In genomic region chr1:186838380-186839076, GRCh38 we compare ENCODE assay signal across 20 cellular contexts. TPM values are rescaled to one million over a fixed set of nuclear protein-coding genes. Genes with fewer than 3 reads are reported as not detected.
DNase-seq lines count a peak whose midpoint lies in the region; ATAC-seq and TF ChIP-seq lines count a peak whose summit lies in the region.
"Had no signal": no experiment of that assay in that cellular context is flagged by ENCODE, and none has a peak within 500 bp of the region (broad histone marks: within the 10 kb centered on the region; RNA-seq: fewer than 3 reads in every experiment).

No MANE protein-coding gene starts in this region.

- no peak for TF ChIP-seq CTCF in HL-60 (IDR thresholded peaks at IDR 0.05; ENCODE audit: insufficient read depth, low read length)
- no peak for TF ChIP-seq CTCF in PC-9 (conservative IDR thresholded peaks at IDR 0.05)
- TF ChIP-seq CTCF in mesothelial cell of epicardium (IDR thresholded peaks at IDR 0.05; ENCODE audit: unreplicated experiment), result no peak
- TF ChIP-seq CTCF in endothelial cell (IDR thresholded peaks at IDR 0.05; ENCODE audit: unreplicated experiment), result no peak

- H2AFZ ChIP-seq in PC-9, result peak overlapping the region; percentile 13; the same call in 1 of the 2 replicates

- H3K4me3 ChIP-seq in HL-60 (replicated peaks; ENCODE audit: insufficient read depth, low read length), result no peak overlapping the region
- H3K4me3 ChIP-seq in PC-9, result no peak overlapping the region
- H3K4me3 ChIP-seq: ovary had no signal

- no peak for ATAC-seq in GM21786 (IDR thresholded peaks at IDR 0.05; ENCODE audit: unreplicated experiment)
- ATAC-seq: effector memory CD8-positive, alpha-beta T cell had no signal

- peak overlapping the region; percentile 82 for H3K27ac Mint-ChIP-seq in mesothelial cell of epicardium
- H3K27ac Mint-ChIP-seq in endothelial cell (ENCODE audit: unreplicated experiment), result no peak overlapping the region
- H3K27ac Mint-ChIP-seq: activated B cell treated with CpG ODN at 0.5 μM for 24 hours; activated T-cell treated with anti-CD3 and anti-CD28 coated beads, Interleukin-2, amount 50 U/mL, for 24 hours; effector memory CD8-positive, alpha-beta T cell had no signal

- no peaks in the 10 kb centered on the region for H3K4me1 ChIP-seq in PC-9 (replicated peaks; ENCODE audit: insufficient read depth)

- CTCF ChIA-PET in PC-9 (lab: Charles Lee), result no interaction called here

- no peaks in the 10 kb centered on the region for H3K9me2 ChIP-seq in PC-9 (ENCODE audit: insufficient read depth)

- H3K9me3 Mint-ChIP-seq in mesothelial cell of epicardium, result peaks cover 5% of the 10 kb centered on the region
- no peaks in the 10 kb centered on the region for H3K9me3 Mint-ChIP-seq in endothelial cell (ENCODE audit: unreplicated experiment)
- H3K9me3 Mint-ChIP-seq: activated B cell treated with CpG ODN at 0.5 μM for 24 hours; activated T-cell treated with anti-CD3 and anti-CD28 coated beads, Interleukin-2, amount 50 U/mL, for 24 hours; H9 had no signal

- no peaks in the 10 kb centered on the region for H3K27me3 Mint-ChIP-seq in mesothelial cell of epicardium (ENCODE audit: low read depth)
- H3K27me3 Mint-ChIP-seq in endothelial cell (ENCODE audit: unreplicated experiment), result no peaks in the 10 kb centered on the region
- H3K27me3 Mint-ChIP-seq: effector memory CD8-positive, alpha-beta T cell had no signal

- H3K36me3 Mint-ChIP-seq in mesothelial cell of epicardium (no peaks in the 10 kb centered on the region), endothelial cell (ENCODE audit: low read depth, unreplicated experiment) (no peaks in the 10 kb centered on the region)

- POLR2A ChIA-PET in PC-9 (lab: Charles Lee; ENCODE audit: unreplicated experiment), result no interaction called here

- H3K4me3 Mint-ChIP-seq in mesothelial cell of epicardium (no peak overlapping the region), endothelial cell (ENCODE audit: unreplicated experiment) (no peak overlapping the region)
- H3K4me3 Mint-ChIP-seq: activated B cell treated with CpG ODN at 0.5 μM for 24 hours; activated T-cell treated with anti-CD3 and anti-CD28 coated beads, Interleukin-2, amount 50 U/mL, for 24 hours; effector memory CD8-positive, alpha-beta T cell; H9 had no signal

- H3K79me2 ChIP-seq in PC-9 (ENCODE audit: low read depth), result no peaks in the 10 kb centered on the region

- intact Hi-C loops in PC-9 (cut with micrococcal nuclease; ENCODE audit: unreplicated experiment), result no loop called here

- H3K36me3 ChIP-seq in PC-9 (ENCODE audit: low read depth), result no peaks in the 10 kb centered on the region
- H3K36me3 ChIP-seq: ovary had no signal

- no peak overlapping the region for H3K4me2 ChIP-seq in PC-9

- H4K20me1 ChIP-seq in PC-9 (ENCODE audit: insufficient read depth), result no peaks in the 10 kb centered on the region

- no TSS peak for BruUV-seq in PC-9 (replicated peaks; lab: Mats Ljungman, UMichigan)

- no peaks in the 10 kb centered on the region for H3K9me3 ChIP-seq in PC-9 (ENCODE audit: insufficient read depth, low read depth)
- H3K9me3 ChIP-seq: ovary had no signal

- H3K27ac ChIP-seq in HL-60 (replicated peaks), result peak overlapping the region; percentile 54
- H3K27ac ChIP-seq in PC-9, result no peak overlapping the region
- H3K27ac ChIP-seq: C4-2B, ovary had no signal

- peak; percentile 46 for DNase-seq in DMS53 (lab: John Stamatoyannopoulos, UW)
- no peak for DNase-seq in HL-60 (ENCODE audit: low read depth in 1 of 2, low spot score in 1 of 2)
- no peak for DNase-seq in PC-9
- no peak for DNase-seq in mesothelial cell of epicardium (ENCODE audit: low spot score in 2 of 2, unreplicated experiment in 2 of 2)
- DNase-seq in endothelial cell (ENCODE audit: low spot score), result no peak
- no peak for DNase-seq in DMS153 (lab: John Stamatoyannopoulos, UW)
- no peak for DNase-seq in GOT3 (lab: John Stamatoyannopoulos, UW)
- DNase-seq: activated B cell treated with CpG ODN at 0.5 μM for 24 hours; activated T-cell treated with anti-CD3 and anti-CD28 coated beads, Interleukin-2, amount 50 U/mL, for 24 hours; amygdala; effector memory CD8-positive, alpha-beta T cell; H9; head of caudate nucleus; IMR-90; NCI-H345; ovary; stimulated activated CD4-positive, alpha-beta T cell treated with anti-CD3 and anti-CD28 coated beads, Interleukin-2, amount 100 ng/mL, for 24 hours; stimulated activated naive CD4-positive, alpha-beta T cell treated with Interleukin-2 at 50 U/mL for 16 hours had no signal

- H3K27me3 ChIP-seq in HL-60 (ENCODE audit: insufficient read depth, poor library complexity, severe bottlenecking) (no peaks in the 10 kb centered on the region), PC-9 (ENCODE audit: insufficient read depth, low read depth) (no peaks in the 10 kb centered on the region)
- H3K27me3 ChIP-seq: ovary had no signal

- H3F3A ChIP-seq in PC-9 (ENCODE audit: insufficient read depth, low read depth), result no peaks in the 10 kb centered on the region

- peaks cover 44% of the 10 kb centered on the region for H3K4me1 Mint-ChIP-seq in mesothelial cell of epicardium
- peaks cover 15% of the 10 kb centered on the region for H3K4me1 Mint-ChIP-seq in endothelial cell (ENCODE audit: unreplicated experiment)
- H3K4me1 Mint-ChIP-seq: activated B cell treated with CpG ODN at 0.5 μM for 24 hours, H9 had no signal

RNA-seq across cellular contexts. Expression of gene PLA2G4A, which starts 9.8 kb away (rescaled TPM):
- total RNA-seq in PC-9 (2021) (2.0 and 3.3 TPM in 2 replicates), mesothelial cell of epicardium (10.1 to 12.5 TPM (median 11.8 TPM) in 3 replicates), endothelial cell (ENCODE audit: unreplicated experiment) (12.2 TPM)
- total RNA-seq: activated B cell treated with CpG ODN at 0.5 μM for 24 hours had no signal
